24 cellular contexts compared by ENCODE assay signal in genomic region chr1:11065796-11066195, GRCh38. TPM values are rescaled to one million over a fixed set of nuclear protein-coding genes. Genes with fewer than 3 reads are reported as not detected.
DNase-seq lines count a peak whose midpoint lies in the region; ATAC-seq, FAIRE-seq and TF ChIP-seq lines count a peak whose summit lies in the region.
"Had no signal": no experiment of that assay in that cellular context is flagged by ENCODE, and none has a peak within 500 bp of the region (broad histone marks: within the 10 kb centered on the region; RNA-seq: fewer than 3 reads in every experiment).

No MANE protein-coding gene starts in this region.

- H3K4me1 ChIP-seq in HepG2 (ENCODE audit: insufficient read depth, low read length) (peaks cover 15% of the 10 kb centered on the region), right lobe of liver (peaks cover 0 to 7% (median 0%) of the 10 kb centered on the region in 4 donors)

- no peak overlapping the region for H3K27ac Mint-ChIP-seq in neural crest cell (ENCODE audit: unreplicated experiment)
- H3K27ac Mint-ChIP-seq: B cell; CD4-positive, CD25-positive, alpha-beta regulatory T cell; CD8-positive, alpha-beta T cell had no signal

- DNase-seq in activated CD8-positive, alpha-beta memory T cell treated with anti-CD3 and anti-CD28 coated beads, Interleukin-2, amount 50 U/mL, for 48 hours: peak; percentile 25
- DNase-seq in activated CD8-positive, alpha-beta memory T cell treated with anti-CD3 and anti-CD28 coated beads for 24 hours: no peak
- DNase-seq in HepG2 (ENCODE audit: low spot score) (no peak), right lobe of liver (no peak), neural crest cell (ENCODE audit: low read depth, low spot score) (no peak), sciatic nerve (ENCODE audit: low spot score) (peak; percentile 4), putamen (ENCODE audit: low spot score) (no peak), NCI-H748 (lab: John Stamatoyannopoulos, UW; ENCODE audit: unreplicated experiment) (no peak)
- DNase-seq: CD4-positive, CD25-positive, alpha-beta regulatory T cell; CD8-positive, alpha-beta T cell; DMS153; DND-41; GOT3 had no signal

- CTCF ChIA-PET in HepG2 (lab: Yijun Ruan, JAX; ENCODE audit: low intra/inter-chr PET ratio, low total read pairs): no interaction called here

- H3K27ac ChIP-seq in HepG2 (ENCODE audit: extremely low read length, insufficient read depth, low read length): no peak overlapping the region
- H3K27ac ChIP-seq in right lobe of liver: no peak overlapping the region
- H3K27ac ChIP-seq: 22Rv1, BLaER1, C4-2B had no signal

- BruUV-seq in HepG2 (replicated peaks; lab: Mats Ljungman, UMichigan): no TSS peak

- H4K20me1 ChIP-seq in HepG2 (ENCODE audit: insufficient read depth, low read length): no peaks in the 10 kb centered on the region

- peaks cover 1% of the 10 kb centered on the region for H3K79me2 ChIP-seq in HepG2 (ENCODE audit: insufficient read depth, low read length)

- ATAC-seq in HepG2: no peak
- ATAC-seq in right lobe of liver: no peak
- ATAC-seq in sciatic nerve: no peak
- ATAC-seq: CD8-positive, alpha-beta T cell had no signal

- intact Hi-C loops in HepG2 (cut with micrococcal nuclease; ENCODE audit: unreplicated experiment): no loop called here
- intact Hi-C loops in right lobe of liver (cut with DNase I): no loop called here
- intact Hi-C loops in sciatic nerve (cut with DNase I): loop anchor here (10.0 kb wide), 1 partner anchor 189 kb away; no protein-coding TSS in a partner anchor

- H3K9ac ChIP-seq in HepG2 (ENCODE audit: insufficient read depth, low read depth, low read length): no peak overlapping the region
- H3K9ac ChIP-seq: BLaER1 had no signal

- H3K9me3 ChIP-seq in HepG2 (ENCODE audit: low read length): no peaks in the 10 kb centered on the region
- no peaks in the 10 kb centered on the region for H3K9me3 ChIP-seq in right lobe of liver
- H3K9me3 ChIP-seq: BLaER1, Caco-2, HAP-1 had no signal

- H3K27me3 Mint-ChIP-seq in neural crest cell (ENCODE audit: low read depth): no peaks in the 10 kb centered on the region
- H3K27me3 Mint-ChIP-seq: B cell; CD4-positive, CD25-positive, alpha-beta regulatory T cell had no signal

- 97% methylated on average over 1 of the region's 1 CpG for WGBS in HepG2 (ENCODE audit: low lambda C conversion rate)
- no CpG with 5 or more reads among the region's 1 CpG for WGBS in right lobe of liver (ENCODE audit: insufficient coverage, low coverage, low lambda C conversion rate, missing lambda C conversion rate)

- peaks cover 20% of the 10 kb centered on the region for H3K4me1 Mint-ChIP-seq in neural crest cell

- H3K36me3 ChIP-seq in HepG2 (replicated peaks in 1 of 2; ENCODE audit: control insufficient read depth in 1 of 2, insufficient read depth in 2 of 2, low read length in 2 of 2): peaks cover 30 to 63% of the 10 kb centered on the region in 2 experiments
- peaks cover 0 to 39% (median 25%) of the 10 kb centered on the region in 4 donors for H3K36me3 ChIP-seq in right lobe of liver

- TF ChIP-seq EP300 in HepG2 (IDR thresholded peaks at IDR 0.05; ENCODE audit: low read depth in 2 of 2, low read length in 2 of 2) (no peak), HepG2 (CRISPR knock-in tag; IDR thresholded peaks at IDR 0.05; ENCODE audit: borderline replicate concordance) (no peak)

- TF ChIP-seq POLR2A in HepG2 (IDR thresholded peaks at IDR 0.05; ENCODE audit: insufficient read depth in 1 of 2, low read depth in 2 of 2, low read length in 2 of 2) (no peak), right lobe of liver (IDR thresholded peaks at IDR 0.05) (no peak)

- TF ChIP-seq RAD21 in HepG2 (CRISPR knock-in tag; IDR thresholded peaks at IDR 0.05): no peak

- H3K9me3 Mint-ChIP-seq in neural crest cell: no peaks in the 10 kb centered on the region
- H3K9me3 Mint-ChIP-seq: CD4-positive, CD25-positive, alpha-beta regulatory T cell; CD8-positive, alpha-beta T cell had no signal

- H3K27me3 ChIP-seq in HepG2 (ENCODE audit: control insufficient read depth in 1 of 2, insufficient read depth in 2 of 2, low read length in 2 of 2) (no peaks in the 10 kb centered on the region), right lobe of liver (no peaks in the 10 kb centered on the region)
- H3K27me3 ChIP-seq: BLaER1 had no signal

- no peak overlapping the region for H3K4me2 ChIP-seq in HepG2 (ENCODE audit: low read depth, low read length)
- H3K4me2 ChIP-seq: BLaER1 had no signal

- TF ChIP-seq CTCF in HepG2 (CRISPR knock-in tag; IDR thresholded peaks at IDR 0.05) (no peak), right lobe of liver (IDR thresholded peaks at IDR 0.05) (no peak), neural crest cell (conservative IDR thresholded peaks at IDR 0.05) (no peak)

- H3K4me3 ChIP-seq in HepG2 (replicated peaks in 1 of 3; ENCODE audit: insufficient read depth in 1 of 3, low read depth in 2 of 3, low read length in 3 of 3): no peak overlapping the region
- no peak overlapping the region for H3K4me3 ChIP-seq in right lobe of liver
- H3K4me3 ChIP-seq: BLaER1, HAP-1 had no signal

- peak overlapping the region; percentile 61 for H3K4me3 Mint-ChIP-seq in neural crest cell
- H3K4me3 Mint-ChIP-seq: B cell; CD8-positive, alpha-beta T cell had no signal

- in situ Hi-C loops in HepG2 (cut with HindIII; ENCODE audit: extremely low pct_ligation_motif_present, low pct_unique_long_range_greater_than_20kb): no loop called here

- POLR2A ChIA-PET in HepG2 (lab: Yijun Ruan, JAX): no interaction called here

- H3K36me3 Mint-ChIP-seq in neural crest cell (ENCODE audit: low read depth): peaks cover 19% of the 10 kb centered on the region

- FAIRE-seq in HepG2 (lab: Jason Lieb, UNC): no peak
- FAIRE-seq: A204.1, G401.6, GM12892, H54 had no signal

- H2AFZ ChIP-seq in HepG2 (ENCODE audit: low read length): no peak overlapping the region

RNA-seq across cellular contexts. Expression of gene SRM, which starts 6.0 kb away (rescaled TPM):
- total RNA-seq in HepG2 (2016; rRNA removed; fragmentation: Illumina TruSeq; extraction: Trizol): 30.3 and 31.8 TPM in 2 replicates
- total RNA-seq in HepG2 (2016; cell fraction: cytosol; rRNA removed; fragmentation: Illumina TruSeq; extraction: Trizol; ENCODE audit: low read depth): 135 and 147 TPM in 2 replicates
- total RNA-seq in HepG2 (2016; cell fraction: insoluble cytoplasmic fraction; rRNA removed; fragmentation: Illumina TruSeq; extraction: Trizol): 25.7 and 30.7 TPM in 2 replicates
- 114 and 136 TPM in 2 replicates for total RNA-seq in HepG2 (2016; cell fraction: membrane; rRNA removed; fragmentation: Illumina TruSeq; extraction: Trizol)
- 26.5 and 27.5 TPM in 2 replicates for total RNA-seq in HepG2 (2016; cell fraction: nucleus; rRNA removed; fragmentation: Illumina TruSeq; extraction: Trizol)
- 27.9 and 28.9 TPM in 2 replicates for polyA plus RNA-seq in HepG2 (2011; rRNA removed)
- 31.9 and 46.3 TPM in 2 replicates for polyA plus RNA-seq in HepG2 (2011; cell fraction: cytosol; rRNA removed)
- polyA plus RNA-seq in HepG2 (2011; cell fraction: nucleus; rRNA removed): 45.6 and 49.3 TPM in 2 replicates
- polyA plus RNA-seq in HepG2 (2012): 65.4 and 89.3 TPM in 2 replicates
- polyA plus RNA-seq in HepG2 (2016; cell fraction: cytosol; fragmentation: Illumina TruSeq; extraction: Trizol; ENCODE audit: low read depth): 838 and 884 TPM in 2 replicates
- 117 and 162 TPM in 2 replicates for polyA plus RNA-seq in HepG2 (2016; cell fraction: insoluble cytoplasmic fraction; fragmentation: Illumina TruSeq; extraction: Trizol; ENCODE audit: low read depth)
- polyA plus RNA-seq in HepG2 (2016; cell fraction: membrane; fragmentation: Illumina TruSeq; extraction: Trizol; ENCODE audit: low read depth): 559 and 572 TPM in 2 replicates
- 139 and 141 TPM in 2 replicates for polyA plus RNA-seq in HepG2 (2016; cell fraction: nucleus; fragmentation: Illumina TruSeq; extraction: Trizol; ENCODE audit: insufficient read depth, low read depth)
- polyA minus RNA-seq in HepG2 (2011; rRNA and poly(A)+ RNA removed; ENCODE audit: low replicate concordance): 88.7 and 179 TPM in 2 replicates
- polyA minus RNA-seq in HepG2 (2011; cell fraction: cytosol; rRNA and poly(A)+ RNA removed): 52.4 and 61.3 TPM in 2 replicates
- 19.2 and 22.9 TPM in 2 replicates for polyA minus RNA-seq in HepG2 (2011; cell fraction: nucleus; rRNA and poly(A)+ RNA removed)
- total RNA-seq in right lobe of liver: 10 to 100 TPM; 24.3 to 72.8 (median 31.6) TPM
- 147 and 152 TPM in 2 replicates for total RNA-seq in neural crest cell
- total RNA-seq in sciatic nerve: 75.3 TPM

RNA-seq across cellular contexts. Expression of gene MASP2, which starts 18.8 kb away (rescaled TPM):
- total RNA-seq in HepG2 (2016; rRNA removed; fragmentation: Illumina TruSeq; extraction: Trizol) (3.7 and 7.1 TPM in 2 replicates), right lobe of liver (100 to 1,000 TPM; 144 to 222 (median 185) TPM), neural crest cell (0.14 TPM in 1 of 2 replicates, not detected in the other), sciatic nerve (not detected)
- total RNA-seq in HepG2 (2016; cell fraction: cytosol; rRNA removed; fragmentation: Illumina TruSeq; extraction: Trizol; ENCODE audit: low read depth): 4.0 and 4.1 TPM in 2 replicates
- total RNA-seq in HepG2 (2016; cell fraction: insoluble cytoplasmic fraction; rRNA removed; fragmentation: Illumina TruSeq; extraction: Trizol): 3.6 and 8.1 TPM in 2 replicates
- total RNA-seq in HepG2 (2016; cell fraction: membrane; rRNA removed; fragmentation: Illumina TruSeq; extraction: Trizol): 4.8 TPM in 2 replicates
- total RNA-seq in HepG2 (2016; cell fraction: nucleus; rRNA removed; fragmentation: Illumina TruSeq; extraction: Trizol): 5.4 and 6.7 TPM in 2 replicates
- 11.8 and 16.7 TPM in 2 replicates for polyA plus RNA-seq in HepG2 (2011; rRNA removed)
- 10.8 and 16.3 TPM in 2 replicates for polyA plus RNA-seq in HepG2 (2011; cell fraction: cytosol; rRNA removed)
- polyA plus RNA-seq in HepG2 (2011; cell fraction: nucleus; rRNA removed): 17.0 and 17.1 TPM in 2 replicates
- 6.6 and 7.0 TPM in 2 replicates for polyA plus RNA-seq in HepG2 (2012)
- 4.2 and 4.5 TPM in 2 replicates for polyA plus RNA-seq in HepG2 (2016; cell fraction: cytosol; fragmentation: Illumina TruSeq; extraction: Trizol; ENCODE audit: low read depth)
- 5.6 and 6.9 TPM in 2 replicates for polyA plus RNA-seq in HepG2 (2016; cell fraction: insoluble cytoplasmic fraction; fragmentation: Illumina TruSeq; extraction: Trizol; ENCODE audit: low read depth)
- polyA plus RNA-seq in HepG2 (2016; cell fraction: membrane; fragmentation: Illumina TruSeq; extraction: Trizol; ENCODE audit: low read depth): 5.1 and 5.7 TPM in 2 replicates
- polyA plus RNA-seq in HepG2 (2016; cell fraction: nucleus; fragmentation: Illumina TruSeq; extraction: Trizol; ENCODE audit: insufficient read depth, low read depth): 23.4 and 24.9 TPM in 2 replicates
- 1.6 and 14.9 TPM in 2 replicates for polyA minus RNA-seq in HepG2 (2011; rRNA and poly(A)+ RNA removed; ENCODE audit: low replicate concordance)
- 5.7 and 6.9 TPM in 2 replicates for polyA minus RNA-seq in HepG2 (2011; cell fraction: cytosol; rRNA and poly(A)+ RNA removed)
- polyA minus RNA-seq in HepG2 (2011; cell fraction: nucleus; rRNA and poly(A)+ RNA removed): 9.3 and 9.4 TPM in 2 replicates
- total RNA-seq: B cell; CD4-positive, CD25-positive, alpha-beta regulatory T cell had no signal
- polyA plus RNA-seq: AG04450 had no signal

RNA-seq across cellular contexts. Expression of gene EXOSC10, which starts 33.9 kb away (rescaled TPM):
- total RNA-seq in HepG2 (2016; rRNA removed; fragmentation: Illumina TruSeq; extraction: Trizol) (67.6 and 68.7 TPM in 2 replicates), right lobe of liver (10 to 100 TPM; 13.4 to 32.4 (median 20.7) TPM), neural crest cell (115 and 127 TPM in 2 replicates), sciatic nerve (81.8 TPM)
- 16.6 and 19.3 TPM in 2 replicates for total RNA-seq in HepG2 (2016; cell fraction: cytosol; rRNA removed; fragmentation: Illumina TruSeq; extraction: Trizol; ENCODE audit: low read depth)
- 64.1 and 68.9 TPM in 2 replicates for total RNA-seq in HepG2 (2016; cell fraction: insoluble cytoplasmic fraction; rRNA removed; fragmentation: Illumina TruSeq; extraction: Trizol)
- total RNA-seq in HepG2 (2016; cell fraction: membrane; rRNA removed; fragmentation: Illumina TruSeq; extraction: Trizol): 19.3 and 22.8 TPM in 2 replicates
- 56.2 and 67.2 TPM in 2 replicates for total RNA-seq in HepG2 (2016; cell fraction: nucleus; rRNA removed; fragmentation: Illumina TruSeq; extraction: Trizol)
- polyA plus RNA-seq in HepG2 (2011; rRNA removed): 37.4 and 48.4 TPM in 2 replicates
- polyA plus RNA-seq in HepG2 (2011; cell fraction: cytosol; rRNA removed): 33.5 and 35.4 TPM in 2 replicates
- 128 and 156 TPM in 2 replicates for polyA plus RNA-seq in HepG2 (2011; cell fraction: nucleus; rRNA removed)
- polyA plus RNA-seq in HepG2 (2012): 38.0 and 43.1 TPM in 2 replicates
- polyA plus RNA-seq in HepG2 (2016; cell fraction: cytosol; fragmentation: Illumina TruSeq; extraction: Trizol; ENCODE audit: low read depth): 7.9 and 8.4 TPM in 2 replicates
- polyA plus RNA-seq in HepG2 (2016; cell fraction: insoluble cytoplasmic fraction; fragmentation: Illumina TruSeq; extraction: Trizol; ENCODE audit: low read depth): 64.7 and 72.3 TPM in 2 replicates
- polyA plus RNA-seq in HepG2 (2016; cell fraction: membrane; fragmentation: Illumina TruSeq; extraction: Trizol; ENCODE audit: low read depth): 9.4 and 13.9 TPM in 2 replicates
- 144 and 154 TPM in 2 replicates for polyA plus RNA-seq in HepG2 (2016; cell fraction: nucleus; fragmentation: Illumina TruSeq; extraction: Trizol; ENCODE audit: insufficient read depth, low read depth)
- polyA minus RNA-seq in HepG2 (2011; rRNA and poly(A)+ RNA removed; ENCODE audit: low replicate concordance): 34.2 and 70.1 TPM in 2 replicates
- polyA minus RNA-seq in HepG2 (2011; cell fraction: cytosol; rRNA and poly(A)+ RNA removed): 21.7 and 22.2 TPM in 2 replicates
- polyA minus RNA-seq in HepG2 (2011; cell fraction: nucleus; rRNA and poly(A)+ RNA removed): 95.5 and 98.0 TPM in 2 replicates

RNA-seq across cellular contexts. Expression of gene TARDBP, which starts 53.3 kb away (rescaled TPM):
- total RNA-seq in HepG2 (2016; rRNA removed; fragmentation: Illumina TruSeq; extraction: Trizol): 62.4 and 159 TPM in 2 replicates
- 18.0 and 22.2 TPM in 2 replicates for total RNA-seq in HepG2 (2016; cell fraction: cytosol; rRNA removed; fragmentation: Illumina TruSeq; extraction: Trizol; ENCODE audit: low read depth)
- 61.9 and 166 TPM in 2 replicates for total RNA-seq in HepG2 (2016; cell fraction: insoluble cytoplasmic fraction; rRNA removed; fragmentation: Illumina TruSeq; extraction: Trizol)
- total RNA-seq in HepG2 (2016; cell fraction: membrane; rRNA removed; fragmentation: Illumina TruSeq; extraction: Trizol): 44.5 and 57.9 TPM in 2 replicates
- 75.1 and 75.6 TPM in 2 replicates for total RNA-seq in HepG2 (2016; cell fraction: nucleus; rRNA removed; fragmentation: Illumina TruSeq; extraction: Trizol)
- polyA plus RNA-seq in HepG2 (2011; rRNA removed): 78.1 and 93.0 TPM in 2 replicates
- 52.7 and 80.2 TPM in 2 replicates for polyA plus RNA-seq in HepG2 (2011; cell fraction: cytosol; rRNA removed)
- polyA plus RNA-seq in HepG2 (2011; cell fraction: nucleus; rRNA removed): 205 and 230 TPM in 2 replicates
- polyA plus RNA-seq in HepG2 (2012): 127 and 172 TPM in 2 replicates
- polyA plus RNA-seq in HepG2 (2016; cell fraction: cytosol; fragmentation: Illumina TruSeq; extraction: Trizol; ENCODE audit: low read depth): 10.2 and 11.3 TPM in 2 replicates
- polyA plus RNA-seq in HepG2 (2016; cell fraction: insoluble cytoplasmic fraction; fragmentation: Illumina TruSeq; extraction: Trizol; ENCODE audit: low read depth): 370 and 411 TPM in 2 replicates
- polyA plus RNA-seq in HepG2 (2016; cell fraction: membrane; fragmentation: Illumina TruSeq; extraction: Trizol; ENCODE audit: low read depth): 38.9 and 43.1 TPM in 2 replicates
- polyA plus RNA-seq in HepG2 (2016; cell fraction: nucleus; fragmentation: Illumina TruSeq; extraction: Trizol; ENCODE audit: insufficient read depth, low read depth): 236 and 265 TPM in 2 replicates
- polyA minus RNA-seq in HepG2 (2011; rRNA and poly(A)+ RNA removed; ENCODE audit: low replicate concordance): 37.3 and 69.3 TPM in 2 replicates
- 75.8 and 85.2 TPM in 2 replicates for polyA minus RNA-seq in HepG2 (2011; cell fraction: cytosol; rRNA and poly(A)+ RNA removed)
- 227 and 240 TPM in 2 replicates for polyA minus RNA-seq in HepG2 (2011; cell fraction: nucleus; rRNA and poly(A)+ RNA removed)
- total RNA-seq in right lobe of liver: 10 to 100 TPM; 57.2 to 84.4 (median 73.8) TPM
- total RNA-seq in neural crest cell: 253 and 268 TPM in 2 replicates
- total RNA-seq in sciatic nerve: 165 TPM

Comparison
In these comparisons a context has a peak if more than half of its experiments do, and no peak if none do; other contexts are left out.
1. DNase-seq: peak in activated CD8-positive, alpha-beta memory T cell treated with anti-CD3 and anti-CD28 coated beads, Interleukin-2, amount 50 U/mL, for 48 hours (single experiment) and sciatic nerve (single experiment); none in activated CD8-positive, alpha-beta memory T cell treated with anti-CD3 and anti-CD28 coated beads for 24 hours (single experiment), HepG2 (single experiment), right lobe of liver (0 of 3), neural crest cell (single experiment), putamen (single experiment) and NCI-H748 (single experiment).
2. RNA of gene MASP2, which starts 18.8 kb away (total RNA-seq): 144 to 222 TPM in right lobe of liver; 3.6 to 8.1 TPM in HepG2, not detected in sciatic nerve (single experiment) and 0.14 TPM in neural crest cell; every median in the first group is over 10 times any median in the second.